Comparison of ENCODE assay signal across 8 cellular contexts in genomic region chr19:47719047-47719885, GRCh38. TPM values are rescaled to one million over a fixed set of nuclear protein-coding genes. Genes with fewer than 3 reads are reported as not detected.
DNase-seq lines count a peak whose midpoint lies in the region; ATAC-seq, FAIRE-seq and TF ChIP-seq lines count a peak whose summit lies in the region.

No MANE protein-coding gene starts in this region.

- DNase-seq in HTR-8/SVneo (ENCODE audit: insufficient read length, low spot score) (peak; percentile 86), bronchial epithelial cell (ENCODE audit: low read depth) (peak; percentile 94), left colon (peak; percentile 65 to 86), substantia nigra (lab: John Stamatoyannopoulos, UW) (peak in 41 of 49 donors; percentile 18 to 90 (median 57)), NCI-H510A (lab: John Stamatoyannopoulos, UW) (no peak), NCI-H128 (lab: John Stamatoyannopoulos, UW; ENCODE audit: unreplicated experiment) (no peak), DMS114 treated with DMSO at 0.1 percent for 48 hours (lab: John Stamatoyannopoulos, UW; ENCODE audit: unreplicated experiment) (no peak)
- no peak for DNase-seq in effector CD8-positive, alpha-beta T cell (lab: John Stamatoyannopoulos, UW)

- no peak for TF ChIP-seq CTCF in bronchial epithelial cell (IDR thresholded peaks at IDR 0.05; ENCODE audit: insufficient read depth, low read length, severe bottlenecking)

- peak; percentile 55 for ATAC-seq in left colon

- FAIRE-seq in HTR-8/SVneo (lab: Jason Lieb, UNC): peak; percentile 98
- FAIRE-seq in bronchial epithelial cell (lab: Jason Lieb, UNC): no peak

- peaks cover 25% of the 10 kb centered on the region for H3K36me3 ChIP-seq in bronchial epithelial cell (ENCODE audit: control insufficient read depth, insufficient read depth, low read length)

- peak overlapping the region; percentile 20 for H3K4me3 ChIP-seq in bronchial epithelial cell (ENCODE audit: low read depth, low read length)

- peak overlapping the region; percentile 58 for H3K27ac ChIP-seq in substantia nigra (ENCODE audit: low read depth, low read length, poor library complexity, severe bottlenecking)

- H3K27me3 ChIP-seq in bronchial epithelial cell (ENCODE audit: control insufficient read depth, insufficient read depth, low read length): no peaks in the 10 kb centered on the region

- intact Hi-C loops in left colon (cut with DNase I, micrococcal nuclease): no loop called here

RNA-seq across cellular contexts. Expression of gene EHD2, which starts 6.0 kb away (rescaled TPM):
- total RNA-seq in bronchial epithelial cell: 53.4 and 67.5 TPM in 2 replicates
- 10 to 100 TPM in 1 of 2 donors, 1 to 10 TPM in 1; 9.6 to 29.6 TPM for total RNA-seq in left colon

RNA-seq across cellular contexts. Expression of gene NOP53, which starts 26.1 kb away (rescaled TPM):
- total RNA-seq in bronchial epithelial cell (112 and 121 TPM in 2 replicates), left colon (100 to 1,000 TPM; 260 to 285 TPM)

RNA-seq across cellular contexts. Expression of gene SELENOW, which starts 59.2 kb away (rescaled TPM):
- total RNA-seq in bronchial epithelial cell (149 and 175 TPM in 2 replicates), left colon (100 to 1,000 TPM; 274 to 323 TPM)

Comparison
In these comparisons a context has a peak if more than half of its experiments do, and no peak if none do; other contexts are left out.
1. DNase-seq: peak in HTR-8/SVneo (single experiment), bronchial epithelial cell (single experiment), left colon (2 of 2) and substantia nigra (41 of 49); none in effector CD8-positive, alpha-beta T cell (single experiment), NCI-H510A (single experiment), NCI-H128 (single experiment) and DMS114 treated with DMSO at 0.1 percent for 48 hours (single experiment).